ENCODE assay signal across 8 cellular contexts in the genomic region with DNA sequence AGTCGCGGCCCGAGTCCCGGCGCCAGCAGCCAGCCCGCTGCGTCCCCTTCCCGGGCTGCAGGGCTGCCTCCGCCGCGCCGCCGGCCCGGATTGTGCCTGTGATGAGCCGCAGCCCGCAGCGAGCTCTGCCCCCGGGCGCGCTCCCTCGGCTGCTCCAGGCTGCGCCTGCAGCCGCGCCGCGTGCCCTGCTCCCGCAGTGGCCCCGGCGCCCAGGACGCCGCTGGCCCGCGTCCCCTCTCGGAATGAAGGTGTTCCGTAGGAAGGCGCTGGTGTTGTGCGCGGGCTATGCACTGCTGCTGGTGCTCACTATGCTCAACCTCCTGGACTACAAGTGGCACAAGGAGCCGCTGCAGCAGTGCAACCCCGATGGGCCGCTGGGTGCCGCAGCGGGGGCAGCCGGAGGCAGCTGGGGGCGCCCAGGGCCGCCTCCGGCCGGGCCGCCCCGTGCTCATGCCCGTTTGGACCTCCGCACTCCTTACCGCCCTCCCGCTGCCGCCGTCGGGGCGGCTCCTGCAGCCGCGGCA. TPM values are rescaled to one million over a fixed set of nuclear protein-coding genes. Genes with fewer than 3 reads are reported as not detected.
A peak's percentile ranks its signal among the peaks of the same experiment; 100 is the strongest.
DNase-seq lines count a peak whose midpoint lies in the region; FAIRE-seq and TF ChIP-seq lines count a peak whose summit lies in the region.

No MANE protein-coding gene starts in this region.

- peaks cover 7% of the 10 kb centered on the region for H3K79me2 ChIP-seq in hepatocyte
- peaks cover 30% of the 10 kb centered on the region for H3K79me2 ChIP-seq in smooth muscle cell (ENCODE audit: low read depth)

- H3K4me3 Mint-ChIP-seq in activated naive CD4-positive, alpha-beta T cell treated with anti-CD3 and anti-CD28 coated beads, Interleukin-2, amount 10 ng/mL, durations not matched to agents 7 days and 5 days = peak overlapping the region; percentile 65

- H3K27me3 Mint-ChIP-seq in activated naive CD4-positive, alpha-beta T cell treated with anti-CD3 and anti-CD28 coated beads, Interleukin-2, amount 10 ng/mL, durations not matched to agents 7 days and 5 days = peaks cover 40% of the 10 kb centered on the region

- peaks cover 33% of the 10 kb centered on the region for H3K4me1 Mint-ChIP-seq in activated naive CD4-positive, alpha-beta T cell treated with anti-CD3 and anti-CD28 coated beads, Interleukin-2, amount 10 ng/mL, durations not matched to agents 7 days and 5 days

- H3K9ac ChIP-seq in smooth muscle cell (ENCODE audit: low read depth) = no peak overlapping the region

- CTCF ChIA-PET in activated naive CD4-positive, alpha-beta T cell treated with anti-CD3 and anti-CD28 coated beads, Interleukin-2, amount 10 ng/mL, durations not matched to agents 7 days and 5 days (lab: Charles Lee) = interaction anchor here (0.6 to 2.5 kb wide), 26 partner anchors 9 to 632 kb away, joined by 3 to 20 read pairs (median 4); no protein-coding TSS in a partner anchor

- WGBS in hepatocyte (ENCODE audit: low lambda C conversion rate, missing lambda C conversion rate) = 2% methylated on average over 47 of the region's 60 CpGs
- WGBS in smooth muscle cell (ENCODE audit: low lambda C conversion rate) = 2% methylated on average over 57 of the region's 60 CpGs

- H3K27me3 ChIP-seq in hepatocyte = peaks cover 56% of the 10 kb centered on the region
- peaks cover 4% of the 10 kb centered on the region for H3K27me3 ChIP-seq in smooth muscle cell (ENCODE audit: low read depth)

- H3K4me1 ChIP-seq in hepatocyte (ENCODE audit: insufficient read depth) = peaks cover 7% of the 10 kb centered on the region
- peaks cover 3% of the 10 kb centered on the region for H3K4me1 ChIP-seq in smooth muscle cell (ENCODE audit: low read depth)

- peak overlapping the region; percentile 88 for H3K4me3 ChIP-seq in GM12864 (ENCODE audit: low read depth, low read length)
- peak overlapping the region; percentile 77 for H3K4me3 ChIP-seq in hepatocyte
- peak overlapping the region; percentile 91 for H3K4me3 ChIP-seq in smooth muscle cell

- H3K27ac Mint-ChIP-seq in activated naive CD4-positive, alpha-beta T cell treated with anti-CD3 and anti-CD28 coated beads, Interleukin-2, amount 10 ng/mL, durations not matched to agents 7 days and 5 days = no peak overlapping the region

- H3K4me2 ChIP-seq in hepatocyte (peak overlapping the region; percentile 83), smooth muscle cell (peak overlapping the region; percentile 85)

- H3K27ac ChIP-seq in hepatocyte (no peak overlapping the region), smooth muscle cell (ENCODE audit: low read depth) (no peak overlapping the region)

- H3F3A ChIP-seq in smooth muscle cell (ENCODE audit: low read depth) = no peaks in the 10 kb centered on the region

- TF ChIP-seq CTCF in GM12864 (IDR thresholded peaks at IDR 0.05; ENCODE audit: low read depth, low read length, missing control alignments) (peak; percentile 13), hepatocyte (IDR thresholded peaks at IDR 0.05; ENCODE audit: poor library complexity) (no peak), smooth muscle cell (IDR thresholded peaks at IDR 0.05; ENCODE audit: borderline replicate concordance, insufficient read depth, poor library complexity, severe bottlenecking) (no peak), D721Med (IDR thresholded peaks at IDR 0.05; ENCODE audit: insufficient read depth, missing control alignments) (no peak)

- DNase-seq in GM12864 (ENCODE audit: low read depth) = no peak
- peak; percentile 9 for DNase-seq in GOT3 (lab: John Stamatoyannopoulos, UW)
- peak; percentile 50 for DNase-seq in NCI-H146 treated with DMSO at 0.1 percent for 48 hours (lab: John Stamatoyannopoulos, UW; ENCODE audit: unreplicated experiment)
- DNase-seq in activated naive CD4-positive, alpha-beta T cell treated with anti-CD3 and anti-CD28 coated beads, Interleukin-2, amount 10 ng/mL, durations not matched to agents 7 days and 5 days = peak; percentile 51
- peak; percentile 50 for DNase-seq in hepatocyte (ENCODE audit: low spot score)
- DNase-seq in smooth muscle cell (lab: John Stamatoyannopoulos, UW; ENCODE audit: unreplicated experiment) = no peak
- DNase-seq in NCI-H1105 treated with DMSO at 0.1 percent for 48 hours (lab: John Stamatoyannopoulos, UW) = no peak
- no peak for DNase-seq in D721Med (ENCODE audit: insufficient read length, low spot score)

- H4K20me1 ChIP-seq in hepatocyte (ENCODE audit: insufficient read depth, poor library complexity, severe bottlenecking) = no peaks in the 10 kb centered on the region
- no peaks in the 10 kb centered on the region for H4K20me1 ChIP-seq in smooth muscle cell (ENCODE audit: low read depth)

- H3K36me3 ChIP-seq in hepatocyte (replicated peaks; ENCODE audit: insufficient read depth, low read depth) (no peaks in the 10 kb centered on the region), smooth muscle cell (ENCODE audit: low read depth) (no peaks in the 10 kb centered on the region)

- no peak for FAIRE-seq in D721Med (lab: Jason Lieb, UNC)

- no peaks in the 10 kb centered on the region for H3K36me3 Mint-ChIP-seq in activated naive CD4-positive, alpha-beta T cell treated with anti-CD3 and anti-CD28 coated beads, Interleukin-2, amount 10 ng/mL, durations not matched to agents 7 days and 5 days

- no peaks in the 10 kb centered on the region for H3K9me3 ChIP-seq in hepatocyte (ENCODE audit: low read depth)
- H3K9me3 ChIP-seq in smooth muscle cell (replicated peaks; ENCODE audit: low read depth) = no peaks in the 10 kb centered on the region

- no peaks in the 10 kb centered on the region for H3K9me2 ChIP-seq in hepatocyte (replicated peaks; ENCODE audit: insufficient read depth)

- peak overlapping the region; percentile 74 for H2AFZ ChIP-seq in hepatocyte
- peak overlapping the region; percentile 95 for H2AFZ ChIP-seq in smooth muscle cell (ENCODE audit: low read depth)

- no peaks in the 10 kb centered on the region for H3K9me3 Mint-ChIP-seq in activated naive CD4-positive, alpha-beta T cell treated with anti-CD3 and anti-CD28 coated beads, Interleukin-2, amount 10 ng/mL, durations not matched to agents 7 days and 5 days

RNA-seq across cellular contexts. Expression of a gene that starts 1.2 kb away (rescaled TPM):
- total RNA-seq in hepatocyte = 14.4 and 16.1 TPM in 2 replicates
- 12.2 and 12.5 TPM in 2 replicates for polyA plus RNA-seq in hepatocyte
- total RNA-seq in smooth muscle cell = 14.5 and 16.0 TPM in 2 replicates
- polyA plus RNA-seq in smooth muscle cell = 10.4 and 12.6 TPM in 2 replicates

Comparison
In these comparisons a context has a peak if more than half of its experiments do, and no peak if none do; other contexts are left out.
1. DNase-seq: peak in GOT3 (single experiment), NCI-H146 treated with DMSO at 0.1 percent for 48 hours (single experiment), activated naive CD4-positive, alpha-beta T cell treated with anti-CD3 and anti-CD28 coated beads, Interleukin-2, amount 10 ng/mL, durations not matched to agents 7 days and 5 days (single experiment) and hepatocyte (single experiment); none in GM12864 (single experiment), smooth muscle cell (single experiment), NCI-H1105 treated with DMSO at 0.1 percent for 48 hours (single experiment) and D721Med (single experiment).
2. Peak in every context shown above with its lines, with median percentiles within 50 percentile points of each other: H3K4me3 ChIP-seq.